ENCODE assay signal across 23 cellular contexts in genomic region chr10:128044186-128044585, GRCh38.
"Had no signal": no experiment of that assay in that cellular context is flagged by ENCODE, and none has a peak within 500 bp of the region (broad histone marks: within the 10 kb centered on the region; RNA-seq: fewer than 3 reads in every experiment).

No MANE protein-coding gene starts in this region.

- H3K27me3 ChIP-seq: gastrocnemius medialis, upper lobe of left lung had no signal

- ATAC-seq: activated T-cell treated with anti-CD3 and anti-CD28 coated beads, Interleukin-2, amount 50 U/mL, for 4 hours; gastrocnemius medialis; left cardiac atrium; sciatic nerve; stimulated activated naive CD8-positive, alpha-beta T cell treated with anti-CD3 and anti-CD28 coated beads, Interleukin-15, Interleukin-2, amounts not matched to agents 100 U/mL and 50 U/mL, for 24 hours; T-cell had no signal

- H3K9me3 Mint-ChIP-seq: activated naive CD8-positive, alpha-beta T cell treated with anti-CD3 and anti-CD28 coated beads, Interleukin-2, amount 10 ng/mL, durations not matched to agents 7 days and 5 days; activated T-cell treated with anti-CD3 and anti-CD28 coated beads, Interleukin-2, amount 50 U/mL, for 4 hours; T-cell had no signal

- H3K9me3 ChIP-seq: esophagus muscularis mucosa, gastrocnemius medialis, upper lobe of left lung had no signal

- H3K27me3 Mint-ChIP-seq: activated naive CD8-positive, alpha-beta T cell treated with anti-CD3 and anti-CD28 coated beads, Interleukin-2, amount 10 ng/mL, durations not matched to agents 7 days and 5 days; T-cell had no signal

- H3K27ac Mint-ChIP-seq: activated naive CD8-positive, alpha-beta T cell treated with anti-CD3 and anti-CD28 coated beads, Interleukin-2, amount 10 ng/mL, durations not matched to agents 7 days and 5 days had no signal

- H3K4me3 Mint-ChIP-seq: activated naive CD8-positive, alpha-beta T cell treated with anti-CD3 and anti-CD28 coated beads, Interleukin-2, amount 10 ng/mL, durations not matched to agents 7 days and 5 days; activated T-cell treated with anti-CD3 and anti-CD28 coated beads, Interleukin-2, amount 50 U/mL, for 4 hours; T-cell had no signal

- H3K4me1 ChIP-seq: gastrocnemius medialis had no signal

- H3K36me3 ChIP-seq: esophagus muscularis mucosa, gastrocnemius medialis, upper lobe of left lung, WERI-Rb-1 had no signal

- DNase-seq: activated CD4-positive, alpha-beta T cell treated with anti-CD3 and anti-CD28 coated beads, Interleukin-2, amount 50 U/mL, for 1 hour; activated CD4-positive, CD25-positive, alpha-beta regulatory T cell treated with anti-CD3 and anti-CD28 coated beads, Interleukin-2, amount 50 U/mL, for 72 hours; activated CD8-positive, alpha-beta memory T cell treated with anti-CD3 and anti-CD28 coated beads for 24 hours; activated CD8-positive, alpha-beta memory T cell treated with anti-CD3 and anti-CD28 coated beads, Interleukin-2, amount 50 U/mL, for 4 hours; activated effector memory CD4-positive, alpha-beta T cell treated with Interleukin-2 at 50 U/mL for 16 hours; activated naive CD8-positive, alpha-beta T cell treated with anti-CD3 and anti-CD28 coated beads, Interleukin-2, amount 10 ng/mL, durations not matched to agents 7 days and 5 days; activated T-cell treated with anti-CD3 and anti-CD28 coated beads, Interleukin-2, amount 50 U/mL, for 4 hours; amniotic stem cell; gastrocnemius medialis; head of caudate nucleus; hypothalamus; left cardiac atrium; midbrain; occipital lobe; stimulated activated CD4-positive, alpha-beta T cell treated with anti-CD3 and anti-CD28 coated beads, Interleukin-4, amount 100 ng/mL, for 1 hour; stimulated activated naive CD8-positive, alpha-beta T cell treated with anti-CD3 and anti-CD28 coated beads, Interleukin-15, Interleukin-2, amounts not matched to agents 100 U/mL and 50 U/mL, for 24 hours; T-cell; upper lobe of left lung; WERI-Rb-1 had no signal

- H3K4me3 ChIP-seq: coronary artery, esophagus muscularis mucosa, gastrocnemius medialis, smooth muscle cell, upper lobe of left lung had no signal

- H3K27ac ChIP-seq: coronary artery, esophagus muscularis mucosa, gastrocnemius medialis, WERI-Rb-1 had no signal

- H3K36me3 Mint-ChIP-seq: T-cell had no signal
